In the genomic region with DNA sequence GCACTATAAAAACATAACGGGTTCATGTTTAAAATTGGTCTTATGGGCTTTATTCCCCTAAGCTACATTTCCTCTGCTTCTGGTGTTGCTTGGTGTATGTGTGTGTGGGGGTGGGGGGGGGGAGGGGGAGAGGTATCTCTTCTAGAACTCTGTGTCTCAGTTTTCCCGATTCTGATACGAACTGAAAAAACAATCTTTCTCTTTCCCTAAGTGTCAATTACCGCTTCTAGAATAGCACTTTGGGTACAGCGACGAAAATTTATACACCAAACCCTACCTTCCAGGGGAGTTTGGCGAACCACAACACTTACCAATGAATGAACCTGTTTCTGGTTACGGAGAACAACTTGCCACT, we compare ENCODE assay signal across 8 cellular contexts. TPM values are rescaled to one million over a fixed set of nuclear protein-coding genes. Genes with fewer than 3 reads are reported as not detected.
DNase-seq lines count a peak whose midpoint lies in the region; ATAC-seq, FAIRE-seq and TF ChIP-seq lines count a peak whose summit lies in the region.

No MANE protein-coding gene starts in this region.

- H3K27me3 ChIP-seq in OCI-LY3 (ENCODE audit: low read depth, low read length) (no peaks in the 10 kb centered on the region), H1 (replicated peaks in 1 of 4; ENCODE audit: control insufficient read depth in 3 of 4, extremely low read depth in 1 of 4, insufficient read depth in 3 of 4, low read length in 3 of 4) (no peaks in the 10 kb centered on the region), neural progenitor cell (no peaks in the 10 kb centered on the region)

- no peak overlapping the region for H4K91ac ChIP-seq in H1 (replicated peaks; ENCODE audit: insufficient read length, low read length)

- H3K4me3 ChIP-seq in OCI-LY3 (ENCODE audit: low read length) (peak overlapping the region; percentile 80), H1 (ENCODE audit: extremely low read depth in 1 of 4, insufficient read depth in 2 of 4, low read depth in 3 of 4, low read length in 4 of 4) (peak overlapping the region; percentile 96 to 100 (median 99)), neural progenitor cell (peak overlapping the region; percentile 95)

- H2BK12ac ChIP-seq in H1 (ENCODE audit: low read depth, low read length): peak overlapping the region; percentile 88; the same call in 1 of the 2 replicates

- no peak overlapping the region for H3K18ac ChIP-seq in H1 (ENCODE audit: extremely low read depth, low read length)

- no peak overlapping the region for H3K23ac ChIP-seq in H1 (ENCODE audit: insufficient read length)

- CTCF ChIA-PET in H1 (lab: Charles Lee; ENCODE audit: partially characterized antibody): interaction anchor here (1.0 kb wide), 1 partner anchor 18 kb away, joined by 5 read pairs; no protein-coding TSS in a partner anchor

- H3K27ac ChIP-seq in OCI-LY3 (ENCODE audit: low read length) (peak overlapping the region; percentile 73), H1 (ENCODE audit: low read depth, low read length) (peak overlapping the region; percentile 100), neural progenitor cell (peak overlapping the region; percentile 97)

- H3K56ac ChIP-seq in H1 (replicated peaks; ENCODE audit: insufficient read length, low read depth, low read length): no peak overlapping the region

- POLR2A ChIA-PET in H1 (lab: Charles Lee; ENCODE audit: partially characterized antibody): interaction anchor here (0.7 to 1.7 kb wide), 11 partner anchors 8 to 447 kb away, joined by 3 to 10 read pairs (median 3); a partner anchor contains a TSS

- peaks cover 11% of the 10 kb centered on the region; the same call in 1 of the 2 replicates for H4K20me1 ChIP-seq in OCI-LY3 (ENCODE audit: insufficient read depth, low read length)
- H4K20me1 ChIP-seq in H1 (replicated peaks in 1 of 2; ENCODE audit: control insufficient read depth in 1 of 2, insufficient read depth in 2 of 2, low read length in 2 of 2): peaks cover 2 to 8% of the 10 kb centered on the region in 2 experiments
- H4K20me1 ChIP-seq in neural progenitor cell (ENCODE audit: low read depth): peaks cover 19% of the 10 kb centered on the region

- H3K27ac Mint-ChIP-seq in CD14-positive monocyte (peak overlapping the region; percentile 95 to 99 (median 97)), neural progenitor cell (peak overlapping the region; percentile 95)

- H4K8ac ChIP-seq in H1 (ENCODE audit: extremely low read depth, insufficient read depth, low read length): peak overlapping the region; percentile 99; the same call in 1 of the 2 replicates

- H3K4me1 Mint-ChIP-seq in CD14-positive monocyte: peaks cover 21% of the 10 kb centered on the region
- H3K4me1 Mint-ChIP-seq in neural progenitor cell: peaks cover 17% of the 10 kb centered on the region

- DNase-seq in CD14-positive monocyte (ENCODE audit: low spot score): no peak
- no peak for DNase-seq in H1 (ENCODE audit: low read depth in 1 of 2, low spot score in 2 of 2)
- DNase-seq in neural progenitor cell (ENCODE audit: low spot score): no peak
- DNase-seq in OCI-M1 (lab: John Stamatoyannopoulos, UW): no peak
- DNase-seq in effector CD8-positive, alpha-beta T cell (lab: John Stamatoyannopoulos, UW): no peak
- no peak for DNase-seq in COR-L47 (lab: John Stamatoyannopoulos, UW)

- H3K4me2 ChIP-seq in OCI-LY3 (ENCODE audit: low read length) (peak overlapping the region; percentile 93), H1 (ENCODE audit: insufficient read depth in 1 of 2, low read depth in 2 of 2, low read length in 2 of 2) (peak overlapping the region; percentile 83 to 95), neural progenitor cell (peak overlapping the region; percentile 97)

- TF ChIP-seq CTCF in CD14-positive monocyte (IDR thresholded peaks at IDR 0.05) (no peak), OCI-LY3 (IDR thresholded peaks at IDR 0.05; ENCODE audit: low read depth, low read length) (no peak), H1 (IDR thresholded peaks at IDR 0.05; ENCODE audit: control extremely low read depth in 1 of 3, insufficient read depth in 1 of 3, low read depth in 1 of 3, low read length in 3 of 3) (no peak), neural progenitor cell (IDR thresholded peaks at IDR 0.05) (no peak)

- H2AK5ac ChIP-seq in H1 (ENCODE audit: low read depth, low read length): no peak overlapping the region; the same call in 1 of the 2 replicates

- H3K14ac ChIP-seq in H1 (ENCODE audit: insufficient read length): no peak overlapping the region

- TF ChIP-seq RAD21 in H1 (IDR thresholded peaks at IDR 0.05 in 1 of 2, conservative IDR thresholded peaks at IDR 0.05 in 1 of 2; ENCODE audit: low read depth in 2 of 2, low read length in 2 of 2): no peak

- TF ChIP-seq POLR2A in H1 (IDR thresholded peaks at IDR 0.05; ENCODE audit: control extremely low read depth in 1 of 2, low read depth in 2 of 2, low read length in 2 of 2): no peak

- peak overlapping the region; percentile 80 for H3K9ac ChIP-seq in OCI-LY3 (ENCODE audit: low read length)
- peak overlapping the region; percentile 97 to 100 (median 99) for H3K9ac ChIP-seq in H1 (replicated peaks in 1 of 4; ENCODE audit: extremely low read depth in 1 of 4, low read depth in 3 of 4, low read length in 3 of 4)
- H3K9ac ChIP-seq in neural progenitor cell: peak overlapping the region; percentile 92

- no peak overlapping the region for H2BK120ac ChIP-seq in H1 (replicated peaks; ENCODE audit: low read depth, low read length)

- H3K79me2 ChIP-seq in OCI-LY3 (ENCODE audit: low read length) (peaks cover 61% of the 10 kb centered on the region), H1 (ENCODE audit: control insufficient read depth in 1 of 2, insufficient read depth in 2 of 2, low read length in 2 of 2) (peaks cover 11 to 52% of the 10 kb centered on the region in 2 experiments), neural progenitor cell (ENCODE audit: low read depth) (peaks cover 56% of the 10 kb centered on the region)

- H2BK15ac ChIP-seq in H1 (ENCODE audit: low read length): no peak overlapping the region

- H3K36me3 ChIP-seq in OCI-LY3 (replicated peaks; ENCODE audit: low read depth, low read length) (peaks cover 36% of the 10 kb centered on the region), H1 (ENCODE audit: control insufficient read depth in 2 of 4, insufficient read depth in 4 of 4, low read length in 3 of 4) (peaks cover 11 to 34% (median 29%) of the 10 kb centered on the region in 4 experiments), neural progenitor cell (peaks cover 16% of the 10 kb centered on the region)

- peaks cover 10% of the 10 kb centered on the region; the same call in 1 of the 2 replicates for H3K79me1 ChIP-seq in H1 (ENCODE audit: low read depth, low read length)

- H2AFZ ChIP-seq in OCI-LY3 (ENCODE audit: low read depth, low read length) (0 out of 2 replicates have a peak overlapping the region, but pooled peaks have one; percentile 57), H1 (ENCODE audit: low read length) (peak overlapping the region; percentile 100), neural progenitor cell (replicated peaks) (peak overlapping the region; percentile 90)

- no peak for FAIRE-seq in H1 (lab: Jason Lieb, UNC)

- H3K27me3 Mint-ChIP-seq in CD14-positive monocyte (ENCODE audit: low read depth in 3 of 3) (peaks cover 0 to 2% (median 0%) of the 10 kb centered on the region in 3 donors), neural progenitor cell (ENCODE audit: insufficient read depth, low read depth) (peaks cover 5% of the 10 kb centered on the region)

- H3K9me3 ChIP-seq in OCI-LY3 (ENCODE audit: insufficient read depth, low read length): no peaks in the 10 kb centered on the region
- H3K9me3 ChIP-seq in H1 (ENCODE audit: insufficient read depth in 2 of 2, low read depth in 1 of 2, low read length in 1 of 2): no peaks in the 10 kb centered on the region
- H3K9me3 ChIP-seq in neural progenitor cell (ENCODE audit: low read depth): no peaks in the 10 kb centered on the region

- TF ChIP-seq EP300 in H1 (IDR thresholded peaks at IDR 0.05; ENCODE audit: borderline replicate concordance in 1 of 2, low read depth in 2 of 2, low read length in 2 of 2): no peak

- H2BK20ac ChIP-seq in H1 (ENCODE audit: low read length): no peak overlapping the region

- peak overlapping the region; percentile 99 for H2BK5ac ChIP-seq in H1 (ENCODE audit: low read depth, low read length)

- H3K4me3 Mint-ChIP-seq in CD14-positive monocyte (peak overlapping the region; percentile 94 to 99), neural progenitor cell (peak overlapping the region; percentile 99)

- no peaks in the 10 kb centered on the region for H3K9me3 Mint-ChIP-seq in CD14-positive monocyte
- no peaks in the 10 kb centered on the region for H3K9me3 Mint-ChIP-seq in neural progenitor cell

- H3F3A ChIP-seq in neural progenitor cell (ENCODE audit: low read depth): peaks cover 19% of the 10 kb centered on the region

- H3K4ac ChIP-seq in H1 (replicated peaks; ENCODE audit: insufficient read length, low read depth, low read length): no peak overlapping the region

- no peak for ATAC-seq in HG03354 (IDR thresholded peaks at IDR 0.05; ENCODE audit: poor library complexity, severe bottlenecking, unreplicated experiment)

- no peak overlapping the region for H4K5ac ChIP-seq in H1 (ENCODE audit: insufficient read length, low read depth, low read length)

- H3K36me3 Mint-ChIP-seq in CD14-positive monocyte (peaks cover 8 to 14% of the 10 kb centered on the region in 2 donors), neural progenitor cell (peaks cover 11% of the 10 kb centered on the region)

- WGBS in H1 (ENCODE audit: extremely low coverage in 1 of 2, insufficient coverage in 1 of 2, insufficient read length in 1 of 2, insufficient replicate concordance in 2 of 2, low coverage in 1 of 2, low lambda C conversion rate in 2 of 2, missing lambda C conversion rate in 1 of 2), 2 experiments: 13% methylated on average over 6 of the region's 8 CpGs; no CpG with 5 or more reads in 1 of the 2 experiments

- intact Hi-C loops in CD14-positive monocyte (cut with micrococcal nuclease): loop anchor here in 1 of 2 donors (5.0 kb wide), 1 partner anchor 260 kb away; no protein-coding TSS in a partner anchor

- H3K23me2 ChIP-seq in H1 (ENCODE audit: low read depth, low read length): peaks cover 14% of the 10 kb centered on the region

- H3K4me1 ChIP-seq in OCI-LY3 (ENCODE audit: low read length) (peaks cover 43% of the 10 kb centered on the region), H1 (replicated peaks in 1 of 4; ENCODE audit: control insufficient read depth in 3 of 4, insufficient read depth in 4 of 4, low read length in 3 of 4) (peaks cover 0 to 8% (median 3%) of the 10 kb centered on the region in 4 experiments; a peak in 5 of 7 replicates), neural progenitor cell (peaks cover 16% of the 10 kb centered on the region)

RNA-seq across cellular contexts. Expression of a gene that starts 0.6 kb away (rescaled TPM):
- 10 to 100 TPM; 10.6 to 10.9 TPM for polyA plus RNA-seq in CD14-positive monocyte
- 98.8 and 100 TPM in 2 replicates for total RNA-seq in H1 (2021; fragmentation: NEBNext Ultra II Directional; extraction: Animal tissue kit (Norgen Biotek cat#: 25700))
- 29.3 and 44.6 TPM in 2 replicates for polyA plus RNA-seq in H1 (2011; rRNA removed)
- polyA plus RNA-seq in H1 (2011; cell fraction: cytosol; rRNA removed): 48.1 TPM
- polyA plus RNA-seq in H1 (2011; cell fraction: nucleus; rRNA removed): 39.3 TPM
- polyA plus RNA-seq in H1 (2012, experiment 1 of 2): 48.8 to 89.9 TPM (median 64.1 TPM) in 4 replicates
- polyA plus RNA-seq in H1 (2012, experiment 2 of 2): 4.0 TPM
- 41.4 TPM for polyA plus RNA-seq in H1 (2013, experiment 1 of 2)
- 36.7 TPM for polyA plus RNA-seq in H1 (2013, experiment 2 of 2)
- polyA minus RNA-seq in H1 (2011; rRNA and poly(A)+ RNA removed): 179 and 250 TPM in 2 replicates
- polyA minus RNA-seq in H1 (2011; cell fraction: cytosol; rRNA and poly(A)+ RNA removed): 70.5 TPM
- polyA minus RNA-seq in H1 (2011; cell fraction: nucleus; rRNA and poly(A)+ RNA removed): 97.0 TPM
- total RNA-seq in neural progenitor cell (ENCODE audit: low replicate concordance): 65.2 and 88.2 TPM in 2 replicates
